In genomic region chr12:50043854-50044253, GRCh38 we compare ENCODE assay signal across 16 cellular contexts. TPM values are rescaled to one million over a fixed set of nuclear protein-coding genes. Genes with fewer than 3 reads are reported as not detected.
"Had no signal": no experiment of that assay in that cellular context is flagged by ENCODE, and none has a peak within 500 bp of the region (broad histone marks: within the 10 kb centered on the region; RNA-seq: fewer than 3 reads in every experiment).

No MANE protein-coding gene starts in this region.

- ATAC-seq: activated CD4-positive, CD25-positive, alpha-beta regulatory T cell treated with anti-CD3 and anti-CD28 coated beads, Interleukin-2, amount 50 U/mL, for 24 hours; mucosa of descending colon; psoas muscle; right cardiac atrium; stimulated activated naive B cell treated with anti-CD40 and anti-IgM and Interleukin-4, amounts not matched to agents 10 μg/mL and 1 μg/mL and 100 μg/mL, for 72 hours; upper lobe of right lung had no signal

- H3K9me3 Mint-ChIP-seq: activated naive CD4-positive, alpha-beta T cell treated with anti-CD3 and anti-CD28 coated beads, Interleukin-2, amount 10 ng/mL, durations not matched to agents 7 days and 5 days; memory B cell; naive B cell; neural crest cell; stimulated activated naive B cell treated with anti-CD40 and anti-IgM and Interleukin-4, amounts not matched to agents 10 μg/mL and 1 μg/mL and 100 μg/mL, for 72 hours had no signal

- DNase-seq: activated effector memory CD4-positive, alpha-beta T cell treated with Interleukin-2 at 50 U/mL for 16 hours; activated naive CD4-positive, alpha-beta T cell treated with anti-CD3 and anti-CD28 coated beads, Interleukin-2, amount 10 ng/mL, durations not matched to agents 7 days and 5 days; foreskin fibroblast; naive B cell; ovary; psoas muscle; right cardiac atrium; small intestine; stimulated activated CD4-positive, alpha-beta T cell treated with anti-CD3 and anti-CD28 coated beads, Interleukin-4, amount 100 ng/mL, for 24 hours; stimulated activated naive B cell treated with anti-CD40 and anti-IgM and Interleukin-4, amounts not matched to agents 10 μg/mL and 1 μg/mL and 100 μg/mL, for 72 hours; upper lobe of right lung had no signal

- H3K27me3 Mint-ChIP-seq: memory B cell had no signal

- H3K4me1 Mint-ChIP-seq: memory B cell had no signal

- H3K27ac Mint-ChIP-seq: activated naive CD4-positive, alpha-beta T cell treated with anti-CD3 and anti-CD28 coated beads, Interleukin-2, amount 10 ng/mL, durations not matched to agents 7 days and 5 days; memory B cell; naive B cell; stimulated activated naive B cell treated with anti-CD40 and anti-IgM and Interleukin-4, amounts not matched to agents 10 μg/mL and 1 μg/mL and 100 μg/mL, for 72 hours had no signal

- H3K36me3 Mint-ChIP-seq: activated naive CD4-positive, alpha-beta T cell treated with anti-CD3 and anti-CD28 coated beads, Interleukin-2, amount 10 ng/mL, durations not matched to agents 7 days and 5 days; memory B cell; naive B cell; stimulated activated naive B cell treated with anti-CD40 and anti-IgM and Interleukin-4, amounts not matched to agents 10 μg/mL and 1 μg/mL and 100 μg/mL, for 72 hours had no signal

- H3K4me3 Mint-ChIP-seq: activated naive CD4-positive, alpha-beta T cell treated with anti-CD3 and anti-CD28 coated beads, Interleukin-2, amount 10 ng/mL, durations not matched to agents 7 days and 5 days; memory B cell; naive B cell; neural crest cell; stimulated activated naive B cell treated with anti-CD40 and anti-IgM and Interleukin-4, amounts not matched to agents 10 μg/mL and 1 μg/mL and 100 μg/mL, for 72 hours had no signal

RNA-seq across cellular contexts. Expression of gene GPD1, which starts 60.0 kb away (rescaled TPM):
- total RNA-seq: glomerular endothelial cell had no signal
